14 cellular contexts compared by ENCODE assay signal in the genomic region with DNA sequence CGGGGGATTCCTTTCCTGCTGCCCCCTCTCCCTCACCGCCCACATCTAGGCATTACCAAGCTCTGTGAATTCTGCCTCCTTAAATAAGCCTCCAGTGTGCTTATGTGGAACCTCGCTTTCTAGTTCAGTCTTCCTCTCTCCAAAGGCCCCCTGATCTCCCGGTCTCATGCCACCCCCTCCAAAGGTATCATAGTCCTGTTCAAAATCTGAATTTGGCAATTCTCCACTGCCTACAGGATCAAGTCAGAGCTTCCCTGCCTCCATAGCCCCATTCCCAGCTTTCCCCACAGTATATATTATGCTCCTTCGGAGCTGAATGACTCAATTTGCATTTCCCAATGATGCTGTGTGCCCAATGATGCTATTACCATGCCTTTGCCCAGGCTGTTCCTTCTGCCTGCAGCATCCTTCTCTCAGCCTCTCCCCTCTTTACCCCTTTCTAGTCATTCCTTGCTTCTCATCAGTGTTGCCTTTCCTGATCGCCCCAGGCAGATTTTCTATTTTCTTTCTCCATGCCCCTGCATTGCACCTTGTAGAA. TPM values are rescaled to one million over a fixed set of nuclear protein-coding genes. Genes with fewer than 3 reads are reported as not detected.
DNase-seq lines count a peak whose midpoint lies in the region; TF ChIP-seq lines count a peak whose summit lies in the region.
"Had no signal": no experiment of that assay in that cellular context is flagged by ENCODE, and none has a peak within 500 bp of the region (broad histone marks: within the 10 kb centered on the region; RNA-seq: fewer than 3 reads in every experiment).

No MANE protein-coding gene starts in this region.

- peak overlapping the region in 57 of 59 donors; percentile 7 to 99 (median 91) for H3K4me3 ChIP-seq in dorsolateral prefrontal cortex
- no peak overlapping the region for H3K4me3 ChIP-seq in neural progenitor cell
- H3K4me3 ChIP-seq: GM12878 had no signal

- H4K20me1 ChIP-seq in neural progenitor cell (ENCODE audit: low read depth): no peaks in the 10 kb centered on the region

- H3K27ac ChIP-seq in dorsolateral prefrontal cortex (peak overlapping the region in 56 of 59 donors; percentile 31 to 99 (median 80)), neural progenitor cell (no peak overlapping the region)
- H3K27ac ChIP-seq: esophagus squamous epithelium had no signal

- TF ChIP-seq CTCF in dorsolateral prefrontal cortex (IDR thresholded peaks at IDR 0.05 in 54 of 56, conservative IDR thresholded peaks at IDR 0.05 in 2 of 56; ENCODE audit: low read depth in 1 of 56, partially characterized antibody in 56 of 56): no peak
- no peak for TF ChIP-seq CTCF in neural progenitor cell (IDR thresholded peaks at IDR 0.05)

- peaks cover 11% of the 10 kb centered on the region for H3K4me1 ChIP-seq in neural progenitor cell

- no peaks in the 10 kb centered on the region for H3K9me3 ChIP-seq in neural progenitor cell (ENCODE audit: low read depth)
- H3K9me3 ChIP-seq: esophagus squamous epithelium had no signal

- peaks cover 30% of the 10 kb centered on the region for H3K4me1 Mint-ChIP-seq in neural progenitor cell

- H3K4me2 ChIP-seq in neural progenitor cell: peak overlapping the region; percentile 83

- no peaks in the 10 kb centered on the region for H3K79me2 ChIP-seq in neural progenitor cell (ENCODE audit: low read depth)

- DNase-seq in EH (ENCODE audit: low read depth) (peak; percentile 23), NCI-H526 treated with DMSO at 0.1 percent for 48 hours (lab: John Stamatoyannopoulos, UW) (peak; percentile 18), dorsolateral prefrontal cortex (no peak), neural progenitor cell (ENCODE audit: low spot score) (no peak), middle frontal gyrus (ENCODE audit: extremely low spot score, low spot score) (no peak), hippocampal formation (lab: John Stamatoyannopoulos, UW) (no peak), Kasumi-1 (lab: John Stamatoyannopoulos, UW) (no peak)
- DNase-seq: central memory CD4-positive, alpha-beta T cell; DMS 273 treated with DMSO at 0.1 percent for 48 hours; esophagus squamous epithelium; NCI-H187; NCI-H82; SIG-M5 had no signal

- no peak overlapping the region for H3K27ac Mint-ChIP-seq in neural progenitor cell

- no peak overlapping the region for H2AFZ ChIP-seq in neural progenitor cell (replicated peaks)

- H3K36me3 Mint-ChIP-seq in neural progenitor cell: no peaks in the 10 kb centered on the region

- H3F3A ChIP-seq in neural progenitor cell (ENCODE audit: low read depth): peaks cover 14% of the 10 kb centered on the region

- H3K4me3 Mint-ChIP-seq in neural progenitor cell: peak overlapping the region; percentile 84

- no peak overlapping the region for H3K9ac ChIP-seq in neural progenitor cell

- H3K27me3 Mint-ChIP-seq in neural progenitor cell (ENCODE audit: insufficient read depth, low read depth): peaks cover 6% of the 10 kb centered on the region

- no peaks in the 10 kb centered on the region for H3K36me3 ChIP-seq in neural progenitor cell
- H3K36me3 ChIP-seq: esophagus squamous epithelium had no signal

- intact Hi-C loops in dorsolateral prefrontal cortex (cut with DNase I): loop anchor here (5.0 to 10.0 kb wide), 5 partner anchors 35 to 688 kb away; partner anchors contain the start of genes RNF19B (in 2 of the 2), AK2 (in 1 of the 2), BSDC1 (in 1 of the 2) and S100PBP (in 1 of the 2)

- no peaks in the 10 kb centered on the region for H3K27me3 ChIP-seq in dorsolateral prefrontal cortex
- H3K27me3 ChIP-seq in neural progenitor cell: peaks cover 53% of the 10 kb centered on the region

- no peaks in the 10 kb centered on the region for H3K9me3 Mint-ChIP-seq in neural progenitor cell

RNA-seq across cellular contexts. Expression of gene AZIN2, which starts 1.7 kb away (rescaled TPM):
- 10 to 100 TPM; 22.5 to 68.9 (median 42.9) TPM for total RNA-seq in dorsolateral prefrontal cortex
- total RNA-seq in neural progenitor cell (ENCODE audit: low replicate concordance): 1.3 and 5.8 TPM in 2 replicates

RNA-seq across cellular contexts. Expression of gene AK2, which starts 46.0 kb away (rescaled TPM):
- total RNA-seq in dorsolateral prefrontal cortex (100 to 1,000 TPM in 6 of 120 experiments, 10 to 100 TPM in 114; 59.4 to 114 (median 81.1) TPM), neural progenitor cell (ENCODE audit: low replicate concordance) (85.5 and 128 TPM in 2 replicates)

Comparison
In these comparisons a context has a peak if more than half of its experiments do, and no peak if none do; other contexts are left out.
1. DNase-seq: peak in EH (single experiment) and NCI-H526 treated with DMSO at 0.1 percent for 48 hours (single experiment); none in dorsolateral prefrontal cortex (0 of 10), neural progenitor cell (single experiment), middle frontal gyrus (single experiment), hippocampal formation (0 of 2) and Kasumi-1 (0 of 2).